ENCODE assay signal across 32 cellular contexts in genomic region chr3:183613366-183614293, GRCh38. TPM values are rescaled to one million over a fixed set of nuclear protein-coding genes. Genes with fewer than 3 reads are reported as not detected.
DNase-seq lines count a peak whose midpoint lies in the region; ATAC-seq lines count a peak whose summit lies in the region.
"Had no signal": no experiment of that assay in that cellular context is flagged by ENCODE, and none has a peak within 500 bp of the region (broad histone marks: within the 10 kb centered on the region; RNA-seq: fewer than 3 reads in every experiment).

No MANE protein-coding gene starts in this region.

- peak; percentile 48 for ATAC-seq in Right ventricle myocardium inferior
- ATAC-seq in left cardiac atrium: no peak
- ATAC-seq in GM18511 (IDR thresholded peaks at IDR 0.05; ENCODE audit: unreplicated experiment): no peak
- ATAC-seq in GM21515 (IDR thresholded peaks at IDR 0.05; ENCODE audit: unreplicated experiment): no peak
- no peak for ATAC-seq in HG02759 (IDR thresholded peaks at IDR 0.05; ENCODE audit: unreplicated experiment)
- ATAC-seq: A549; pancreas; stimulated activated naive CD8-positive, alpha-beta T cell treated with anti-CD3 and anti-CD28 coated beads, Interleukin-15, Interleukin-2, amounts not matched to agents 100 U/mL and 50 U/mL, for 24 hours had no signal

- no peak for DNase-seq in Right ventricle myocardium inferior (ENCODE audit: missing footprints)
- no peak for DNase-seq in left cardiac atrium
- DNase-seq in NCI-H146 treated with DMSO at 0.1 percent for 48 hours (lab: John Stamatoyannopoulos, UW; ENCODE audit: unreplicated experiment): peak; percentile 43
- peak; percentile 86 for DNase-seq in foreskin melanocyte
- peak; percentile 23 for DNase-seq in superior temporal gyrus (ENCODE audit: extremely low spot score)
- DNase-seq: activated B cell treated with CpG ODN at 0.5 μM for 24 hours; activated CD4-positive, alpha-beta T cell treated with anti-CD3 and anti-CD28 coated beads, Interleukin-2, amount 50 U/mL, for 1 hour; activated effector memory CD4-positive, alpha-beta T cell treated with anti-CD3 and anti-CD28 coated beads, Interleukin-2, amount 50 U/mL, for 16 hours; activated naive CD8-positive, alpha-beta T cell treated with anti-CD3 and anti-CD28 coated beads for 36 hours; activated T-cell treated with anti-CD3 and anti-CD28 coated beads, Interleukin-2, amount 50 U/mL, for 24 hours; AML-193; CD4-positive, alpha-beta T cell; colonic mucosa; DMS 273 treated with DMSO at 0.1 percent for 48 hours; effector CD8-positive, alpha-beta T cell; EL; glutamatergic neuron; HCEC 1CT; KBM-7; NCI-H1105; NCI-H2107; NCI-H446; NCI-H774; pancreas; stimulated activated CD4-positive, alpha-beta T cell treated with anti-CD3 and anti-CD28 coated beads, Interleukin-1b, Interleukin-23, amount 100 ng/mL, for 48 hours; stimulated activated naive CD8-positive, alpha-beta T cell treated with anti-CD3 and anti-CD28 coated beads, Interleukin-15, Interleukin-2, amounts not matched to agents 100 U/mL and 50 U/mL, for 24 hours had no signal

- intact Hi-C loops in Right ventricle myocardium inferior (cut with DNase I): no loop called here
- intact Hi-C loops in left cardiac atrium (cut with DNase I): no loop called here

RNA-seq across cellular contexts. Expression of gene KLHL24, which starts 21.8 kb away (rescaled TPM):
- total RNA-seq in Right ventricle myocardium inferior (228 TPM), left cardiac atrium (100 to 1,000 TPM in 1 of 2 donors, 10 to 100 TPM in 1; 92.9 to 138 TPM)

RNA-seq across cellular contexts. Expression of gene KLHL6, which starts 58.1 kb away (rescaled TPM):
- 0.97 TPM for total RNA-seq in Right ventricle myocardium inferior
- 1 to 10 TPM; 1.7 to 2.1 TPM for total RNA-seq in left cardiac atrium
- total RNA-seq: HT1080, M059J had no signal

Comparison
In these comparisons a context has a peak if more than half of its experiments do, and no peak if none do; other contexts are left out.
1. DNase-seq: peak in NCI-H146 treated with DMSO at 0.1 percent for 48 hours (single experiment), foreskin melanocyte (single experiment) and superior temporal gyrus (single experiment); none in Right ventricle myocardium inferior (single experiment) and left cardiac atrium (single experiment).